In the genomic region with DNA sequence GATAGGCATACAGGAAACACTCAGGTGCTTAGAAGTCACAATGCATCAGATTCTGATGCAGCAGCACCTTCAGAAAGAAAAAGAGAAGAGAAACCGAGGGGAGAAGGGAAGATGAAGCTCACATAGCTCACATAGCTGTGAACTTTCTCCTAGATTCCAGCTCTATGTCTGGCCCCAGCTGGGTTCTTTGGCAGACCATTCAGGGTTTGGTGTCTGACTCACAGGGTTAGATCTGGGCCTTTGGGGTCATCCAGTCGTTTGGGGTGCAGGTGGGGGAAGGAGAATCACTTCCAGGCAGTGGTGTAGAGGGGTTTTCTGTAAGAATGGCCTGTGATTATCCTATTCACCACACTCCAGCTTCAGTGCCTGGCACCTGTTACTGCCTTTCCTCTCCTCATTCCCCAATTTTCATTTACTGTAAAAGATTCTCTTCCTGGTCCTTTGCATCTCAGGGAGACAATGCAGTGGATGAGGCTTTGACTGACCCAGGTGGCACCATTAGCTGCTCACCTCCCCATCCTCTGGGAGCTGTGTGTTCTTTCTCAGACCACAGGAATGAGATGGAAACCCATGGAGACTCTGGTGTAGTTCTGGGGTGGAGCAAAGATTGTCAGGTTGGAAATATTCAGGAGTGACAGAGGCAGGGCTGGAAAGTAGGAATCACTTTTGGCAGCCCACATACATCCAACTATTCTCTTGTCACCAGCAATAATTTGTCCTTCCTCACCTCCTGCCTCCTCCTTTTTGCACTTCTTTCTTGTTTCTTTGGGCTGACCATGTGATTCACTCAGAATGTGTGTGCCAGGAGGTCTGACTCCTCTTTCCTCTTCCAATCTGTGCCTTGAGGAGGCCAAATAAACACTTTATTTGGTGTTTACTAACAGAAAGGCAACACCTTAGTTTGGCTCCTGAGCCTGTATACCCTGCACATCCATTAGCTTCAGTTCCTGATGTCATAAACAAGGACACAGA, we compare ENCODE assay signal across 25 cellular contexts.
DNase-seq lines count a peak whose midpoint lies in the region; ATAC-seq and TF ChIP-seq lines count a peak whose summit lies in the region.
"Had no signal": no experiment of that assay in that cellular context is flagged by ENCODE, and none has a peak within 500 bp of the region (broad histone marks: within the 10 kb centered on the region; RNA-seq: fewer than 3 reads in every experiment).

No MANE protein-coding gene starts in this region.

- H3K27ac ChIP-seq in right atrium auricular region (no peak overlapping the region), endodermal cell (ENCODE audit: low read depth, low read length) (no peak overlapping the region), esophagus muscularis mucosa (replicated peaks in 1 of 4) (no peak overlapping the region)
- H3K27ac ChIP-seq: KMS-11, SK-N-MC had no signal

- H3K27me3 ChIP-seq in right atrium auricular region (no peaks in the 10 kb centered on the region), endodermal cell (ENCODE audit: control insufficient read depth, insufficient read depth, low read length, poor library complexity, severe bottlenecking) (peaks cover 21% of the 10 kb centered on the region), esophagus muscularis mucosa (no peaks in the 10 kb centered on the region)
- H3K27me3 ChIP-seq: tibial nerve had no signal

- H3K9ac ChIP-seq in endodermal cell (ENCODE audit: extremely low read depth, low read length, poor library complexity, severe bottlenecking) = no peak overlapping the region
- H3K9ac ChIP-seq: KMS-11 had no signal

- no peak overlapping the region for H3K4me3 Mint-ChIP-seq in endodermal cell
- H3K4me3 Mint-ChIP-seq in neural crest cell = no peak overlapping the region
- H3K4me3 Mint-ChIP-seq in activated naive CD8-positive, alpha-beta T cell treated with anti-CD3 and anti-CD28 coated beads for 36 hours = no peak overlapping the region
- H3K4me3 Mint-ChIP-seq: activated CD4-positive, alpha-beta T cell treated with anti-CD3 and anti-CD28 coated beads for 36 hours; activated T-cell treated with anti-CD3 and anti-CD28 coated beads, Interleukin-2, amount 50 U/mL, for 24 hours; naive B cell; T-helper 17 cell had no signal

- 33 to 40% methylated on average over 1 to 2 of the region's 2 CpGs for whole genome bisulfite sequencing in endodermal cell (ENCODE audit: insufficient coverage in 1 of 2, insufficient read length in 1 of 2), 2 experiments
- 50% methylated on average over 1 of the region's 2 CpGs for WGBS in esophagus muscularis mucosa

- TF ChIP-seq EP300 in esophagus muscularis mucosa (IDR thresholded peaks at IDR 0.05) = no peak

- H3K27ac Mint-ChIP-seq in endodermal cell (no peak overlapping the region), neural crest cell (ENCODE audit: unreplicated experiment) (peak overlapping the region; percentile 67)
- H3K27ac Mint-ChIP-seq in activated naive CD8-positive, alpha-beta T cell treated with anti-CD3 and anti-CD28 coated beads for 36 hours = no peak overlapping the region
- H3K27ac Mint-ChIP-seq: activated CD4-positive, alpha-beta T cell treated with anti-CD3 and anti-CD28 coated beads for 36 hours; activated T-cell treated with anti-CD3 and anti-CD28 coated beads, Interleukin-2, amount 50 U/mL, for 24 hours; naive B cell; T-helper 17 cell had no signal

- TF ChIP-seq CTCF in right atrium auricular region (IDR thresholded peaks at IDR 0.05) (no peak), endodermal cell (conservative IDR thresholded peaks at IDR 0.05) (peak; percentile 6), neural crest cell (conservative IDR thresholded peaks at IDR 0.05) (no peak), esophagus muscularis mucosa (IDR thresholded peaks at IDR 0.05) (no peak)

- H3K36me3 ChIP-seq in right atrium auricular region (no peaks in the 10 kb centered on the region), endodermal cell (ENCODE audit: control insufficient read depth, insufficient read depth, low read length) (no peaks in the 10 kb centered on the region), esophagus muscularis mucosa (no peaks in the 10 kb centered on the region)
- H3K36me3 ChIP-seq: tibial nerve had no signal

- peaks cover 0 to 15% of the 10 kb centered on the region in 2 donors for H3K4me1 ChIP-seq in right atrium auricular region
- no peaks in the 10 kb centered on the region for H3K4me1 ChIP-seq in endodermal cell (ENCODE audit: control insufficient read depth, insufficient read depth, low read length)
- H3K4me1 ChIP-seq in esophagus muscularis mucosa = peaks cover 0 to 7% (median 0%) of the 10 kb centered on the region in 4 donors

- H3K36me3 Mint-ChIP-seq in endodermal cell (ENCODE audit: low read depth) (no peaks in the 10 kb centered on the region), neural crest cell (ENCODE audit: low read depth) (no peaks in the 10 kb centered on the region)
- no peaks in the 10 kb centered on the region for H3K36me3 Mint-ChIP-seq in activated naive CD8-positive, alpha-beta T cell treated with anti-CD3 and anti-CD28 coated beads for 36 hours
- H3K36me3 Mint-ChIP-seq: naive B cell had no signal

- ATAC-seq in Right ventricle myocardium superior (ENCODE audit: poor library complexity) = peak; percentile 72
- ATAC-seq: activated CD4-positive, alpha-beta T cell treated with anti-CD3 and anti-CD28 coated beads for 36 hours; T-helper 17 cell had no signal

- no peaks in the 10 kb centered on the region for H3K9me3 ChIP-seq in right atrium auricular region
- H3K9me3 ChIP-seq in endodermal cell (ENCODE audit: control insufficient read depth, low read length) = no peaks in the 10 kb centered on the region
- H3K9me3 ChIP-seq in esophagus muscularis mucosa = no peaks in the 10 kb centered on the region
- H3K9me3 ChIP-seq: tibial nerve had no signal

- H3K4me3 ChIP-seq in right atrium auricular region (no peak overlapping the region), endodermal cell (ENCODE audit: low read length) (no peak overlapping the region), esophagus muscularis mucosa (no peak overlapping the region)
- H3K4me3 ChIP-seq: SK-N-MC, tibial nerve had no signal

- H3K27me3 Mint-ChIP-seq in endodermal cell (ENCODE audit: insufficient read depth) (peaks cover 12% of the 10 kb centered on the region), neural crest cell (ENCODE audit: low read depth) (no peaks in the 10 kb centered on the region)
- peaks cover 3% of the 10 kb centered on the region for H3K27me3 Mint-ChIP-seq in activated naive CD8-positive, alpha-beta T cell treated with anti-CD3 and anti-CD28 coated beads for 36 hours
- H3K27me3 Mint-ChIP-seq: activated T-cell treated with anti-CD3 and anti-CD28 coated beads, Interleukin-2, amount 50 U/mL, for 24 hours; T-helper 17 cell had no signal

- no peaks in the 10 kb centered on the region for H3K9me3 Mint-ChIP-seq in endodermal cell
- H3K9me3 Mint-ChIP-seq in neural crest cell = no peaks in the 10 kb centered on the region
- H3K9me3 Mint-ChIP-seq in activated naive CD8-positive, alpha-beta T cell treated with anti-CD3 and anti-CD28 coated beads for 36 hours = no peaks in the 10 kb centered on the region

- H3K4me1 Mint-ChIP-seq in endodermal cell = no peaks in the 10 kb centered on the region
- no peaks in the 10 kb centered on the region for H3K4me1 Mint-ChIP-seq in neural crest cell
- H3K4me1 Mint-ChIP-seq in activated naive CD8-positive, alpha-beta T cell treated with anti-CD3 and anti-CD28 coated beads for 36 hours = no peaks in the 10 kb centered on the region
- H3K4me1 Mint-ChIP-seq: activated CD4-positive, alpha-beta T cell treated with anti-CD3 and anti-CD28 coated beads for 36 hours; naive B cell; T-helper 17 cell had no signal

- intact Hi-C loops in Right ventricle myocardium superior (cut with DNase I) = no loop called here
- intact Hi-C loops in esophagus muscularis mucosa (cut with DNase I) = no loop called here

- no peak for TF ChIP-seq POLR2A in esophagus muscularis mucosa (IDR thresholded peaks at IDR 0.05; ENCODE audit: low read depth)

- DNase-seq in Right ventricle myocardium superior = no peak
- DNase-seq in right atrium auricular region (ENCODE audit: low spot score) = no peak
- DNase-seq in endodermal cell = no peak
- no peak for DNase-seq in neural crest cell (ENCODE audit: low read depth, low spot score)
- DNase-seq in activated naive CD8-positive, alpha-beta T cell treated with anti-CD3 and anti-CD28 coated beads for 36 hours = no peak
- DNase-seq in stimulated activated naive CD4-positive, alpha-beta T cell treated with Interleukin-2 at 50 U/mL for 16 hours (lab: John Stamatoyannopoulos, UW) = no peak
- DNase-seq in esophagus muscularis mucosa (ENCODE audit: extremely low spot score) = no peak
- no peak for DNase-seq in DMS53 (lab: John Stamatoyannopoulos, UW)
- DNase-seq: activated CD4-positive, alpha-beta T cell treated with anti-CD3 and anti-CD28 coated beads for 36 hours; activated gamma-delta T cell treated with Interleukin-2 at 50 U/mL for 16 hours; activated T-cell treated with anti-CD3 and anti-CD28 coated beads, Interleukin-2, amount 50 U/mL, for 24 hours; COR-L47; cortex of kidney; DMS79 treated with DMSO at 0.1 percent for 48 hours; glutamatergic neuron; kidney glomerular epithelial cell; naive B cell; NCI-H526; stimulated activated CD4-positive, alpha-beta T cell treated with anti-CD3 and anti-CD28 coated beads, Interleukin-12 subunit alpha, Interleukin-12 subunit beta, amount 100 ng/mL, for 4 hours; stimulated activated CD4-positive, alpha-beta T cell treated with anti-CD3 and anti-CD28 coated beads, Interleukin-4, amount 100 ng/mL, for 24 hours; stimulated activated naive CD4-positive, alpha-beta T cell; T-helper 17 cell had no signal
